In the genomic region with DNA sequence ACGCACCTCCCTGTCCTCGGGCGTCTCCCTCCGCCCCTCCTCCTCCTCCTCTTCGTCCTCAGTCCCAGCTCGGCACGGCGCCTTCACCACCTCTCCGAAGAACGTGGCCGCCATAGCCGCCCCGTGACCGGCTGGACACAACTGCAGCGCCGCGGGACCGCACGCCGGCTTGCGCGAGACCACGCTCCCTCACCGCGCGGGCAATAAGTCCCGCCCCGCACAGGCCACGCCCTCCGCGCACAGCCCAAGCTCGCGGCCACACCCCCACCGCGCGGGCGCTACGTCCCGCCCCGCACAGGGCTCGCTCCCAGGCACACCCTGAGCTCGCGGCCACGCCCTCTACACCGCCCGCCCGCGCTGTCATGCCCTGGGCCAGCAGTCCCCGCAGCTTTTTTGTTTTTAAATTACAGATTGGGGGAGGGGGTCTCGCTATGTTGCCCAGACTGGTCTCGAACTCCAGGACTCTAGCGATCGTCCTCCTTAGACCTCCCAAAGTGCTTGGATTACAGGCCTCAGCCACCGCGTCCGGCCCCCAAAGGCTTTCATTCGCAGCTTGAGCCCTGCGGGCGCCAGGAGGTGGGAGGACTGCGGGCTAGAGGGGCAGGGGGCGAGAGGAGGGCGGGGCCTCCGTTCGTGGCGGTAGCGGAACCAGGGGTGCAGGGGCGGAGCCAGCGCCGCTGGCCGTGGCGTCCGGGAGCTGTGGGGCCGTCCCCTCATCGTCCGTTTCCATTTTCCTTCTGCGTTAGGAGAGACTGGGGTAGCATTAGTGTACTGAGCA, we compare ENCODE assay signal across 8 cellular contexts. TPM values are rescaled to one million over a fixed set of nuclear protein-coding genes. Genes with fewer than 3 reads are reported as not detected.
DNase-seq lines count a peak whose midpoint lies in the region; ATAC-seq and TF ChIP-seq lines count a peak whose summit lies in the region.

A gene with protein sequence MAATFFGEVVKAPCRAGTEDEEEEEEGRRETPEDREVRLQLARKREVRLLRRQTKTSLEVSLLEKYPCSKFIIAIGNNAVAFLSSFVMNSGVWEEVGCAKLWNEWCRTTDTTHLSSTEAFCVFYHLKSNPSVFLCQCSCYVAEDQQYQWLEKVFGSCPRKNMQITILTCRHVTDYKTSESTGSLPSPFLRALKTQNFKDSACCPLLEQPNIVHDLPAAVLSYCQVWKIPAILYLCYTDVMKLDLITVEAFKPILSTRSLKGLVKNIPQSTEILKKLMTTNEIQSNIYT (minus strand): TSS at position 180 of the 778 bp plus-strand sequence. CDS start 66 bp downstream, at position 114.

- H3K27me3 ChIP-seq in KMS-11 (ENCODE audit: insufficient read depth, low read depth) (no peaks in the 10 kb centered on the region), Panc1 (ENCODE audit: control insufficient read depth, insufficient read depth, low read length) (no peaks in the 10 kb centered on the region), mucosa of rectum (ENCODE audit: control insufficient read depth in 2 of 2, insufficient read depth in 2 of 2, low read length in 2 of 2) (no peaks in the 10 kb centered on the region)

- H3K9ac ChIP-seq in KMS-11 (peak within 1 kb of the TSS; percentile 86), mucosa of rectum (ENCODE audit: low read depth in 1 of 2, low read length in 2 of 2) (peak within 1 kb of the TSS; percentile 73 to 87)

- TF ChIP-seq CTCF in KMS-11 (conservative IDR thresholded peaks at IDR 0.05; ENCODE audit: low read depth, low read length) (no peak), Panc1 (IDR thresholded peaks at IDR 0.05) (no peak)

- no peaks in the 10 kb centered on the region for H4K20me1 ChIP-seq in KMS-11 (ENCODE audit: insufficient read depth)

- no peaks in the 10 kb centered on the region for H3K9me3 Mint-ChIP-seq in activated T-cell treated with anti-CD3 and anti-CD28 coated beads, Interleukin-2, amount 50 U/mL, for 4 hours

- H3K36me3 Mint-ChIP-seq in activated T-cell treated with anti-CD3 and anti-CD28 coated beads, Interleukin-2, amount 50 U/mL, for 4 hours (ENCODE audit: insufficient read depth): peaks cover 10% of the 10 kb centered on the region

- peak within 1 kb of the TSS; percentile 99 for H3K4me3 Mint-ChIP-seq in activated T-cell treated with anti-CD3 and anti-CD28 coated beads, Interleukin-2, amount 50 U/mL, for 4 hours

- H3K9me3 ChIP-seq in Panc1 (ENCODE audit: control insufficient read depth, insufficient read depth, low read depth, low read length) (no peaks in the 10 kb centered on the region), mucosa of rectum (ENCODE audit: control insufficient read depth in 2 of 2, low read length in 2 of 2) (no peaks in the 10 kb centered on the region)

- H3K4me2 ChIP-seq in KMS-11: peak within 1 kb of the TSS; percentile 99

- H3K4me1 Mint-ChIP-seq in activated T-cell treated with anti-CD3 and anti-CD28 coated beads, Interleukin-2, amount 50 U/mL, for 4 hours (ENCODE audit: low read depth): peaks cover 56% of the 10 kb centered on the region

- no TSS peak for BruUV-seq in Panc1 (replicated peaks; lab: Mats Ljungman, UMichigan)

- POLR2A ChIA-PET in Panc1 (lab: Charles Lee): interaction anchor here (0.6 kb wide), 1 partner anchor 164 kb away, joined by 5 read pairs; no protein-coding TSS in a partner anchor

- CTCF ChIA-PET in Panc1 (lab: Charles Lee): interaction anchor here (0.6 to 0.7 kb wide), 2 partner anchors 204 to 640 kb away, joined by 3 to 5 read pairs; no protein-coding TSS in a partner anchor

- TF ChIP-seq POLR2A in erythroblast (IDR thresholded peaks at IDR 0.05; ENCODE audit: low read length): peak; percentile 92

- H3K4me1 ChIP-seq in KMS-11 (ENCODE audit: low read depth, poor library complexity, severe bottlenecking): peaks cover 39% of the 10 kb centered on the region
- H3K4me1 ChIP-seq in Panc1 (ENCODE audit: control insufficient read depth, insufficient read depth, low read length): peaks cover 9% of the 10 kb centered on the region; the same call in 1 of the 2 replicates
- peaks cover 0 to 12% of the 10 kb centered on the region in 2 donors for H3K4me1 ChIP-seq in mucosa of rectum (ENCODE audit: control insufficient read depth in 2 of 2, insufficient read depth in 2 of 2, low read length in 2 of 2)

- peak within 1 kb of the TSS; percentile 66 for H2AFZ ChIP-seq in KMS-11 (ENCODE audit: low read depth)

- peak within 1 kb of the TSS; percentile 68 for H3K27ac ChIP-seq in KMS-11
- peak within 1 kb of the TSS; percentile 88 for H3K27ac ChIP-seq in Panc1 (ENCODE audit: low read length)
- H3K27ac ChIP-seq in mucosa of rectum (ENCODE audit: low read depth in 2 of 2, low read length in 2 of 2): peak within 1 kb of the TSS; percentile 91 to 95

- in situ Hi-C loops in Panc1 (cut with HindIII; ENCODE audit: low pct_unique_long_range_greater_than_20kb, low sequenced_read_pairs): no loop called here

- ATAC-seq in GM21786 (IDR thresholded peaks at IDR 0.05; ENCODE audit: unreplicated experiment): peak; percentile 75
- ATAC-seq in Panc1: peak; percentile 97
- ATAC-seq in activated T-cell treated with anti-CD3 and anti-CD28 coated beads, Interleukin-2, amount 50 U/mL, for 4 hours: peak; percentile 95

- DNase-seq in DMS79 (lab: John Stamatoyannopoulos, UW) (peak; percentile 53), Panc1 (ENCODE audit: low read depth, low spot score) (peak; percentile 50), erythroblast (lab: John Stamatoyannopoulos, UW) (peak; percentile 97 to 98)
- DNase-seq in activated T-cell treated with anti-CD3 and anti-CD28 coated beads, Interleukin-2, amount 50 U/mL, for 4 hours: peak; percentile 94
- peak; percentile 85 to 88 for DNase-seq in stimulated activated CD8-positive, alpha-beta memory T cell treated with anti-CD3 and anti-CD28 coated beads, Interleukin-4, amount 100 ng/mL, for 4 hours (ENCODE audit: low read depth in 2 of 2, low spot score in 1 of 2)

- H3K79me2 ChIP-seq in KMS-11 (ENCODE audit: insufficient read depth, low read depth): peaks cover 32% of the 10 kb centered on the region

- H3K4me3 ChIP-seq in KMS-11 (IDR thresholded peaks at IDR 0.05; ENCODE audit: insufficient read depth, low read depth, low read length) (no peak within 1 kb of the TSS), Panc1 (ENCODE audit: low read depth in 2 of 2, low read length in 2 of 2) (peak within 1 kb of the TSS; percentile 89 to 90), mucosa of rectum (ENCODE audit: low read length in 2 of 2) (peak within 1 kb of the TSS; percentile 90 to 93)

- H3K36me3 ChIP-seq in KMS-11 (ENCODE audit: insufficient read depth) (no peaks in the 10 kb centered on the region), Panc1 (ENCODE audit: control insufficient read depth, insufficient read depth, low read length) (peaks cover 7% of the 10 kb centered on the region), mucosa of rectum (ENCODE audit: control insufficient read depth in 2 of 2, insufficient read depth in 2 of 2, low read length in 2 of 2) (peaks cover 3 to 5% of the 10 kb centered on the region in 2 donors)

- intact Hi-C loops in Panc1 (cut with micrococcal nuclease; ENCODE audit: unreplicated experiment): no loop called here

- H3K27me3 Mint-ChIP-seq in activated T-cell treated with anti-CD3 and anti-CD28 coated beads, Interleukin-2, amount 50 U/mL, for 4 hours (ENCODE audit: low read depth): no peaks in the 10 kb centered on the region

RNA-seq across cellular contexts. Expression of the gene that starts here (rescaled TPM):
- total RNA-seq in Panc1 (2021; ENCODE audit: unreplicated experiment): 70.0 TPM
- 50.9 TPM for polyA plus RNA-seq in Panc1 (2012; ENCODE audit: insufficient read length)
- total RNA-seq in activated T-cell treated with anti-CD3 and anti-CD28 coated beads, Interleukin-2, amount 50 U/mL, for 4 hours: 10 to 100 TPM; 66.4 to 95.3 (median 88.8) TPM
